In genomic region chr17:11997972-11998233, GRCh38 we compare ENCODE assay signal across 9 cellular contexts. TPM values are rescaled to one million over a fixed set of nuclear protein-coding genes. Genes with fewer than 3 reads are reported as not detected.
DNase-seq lines count a peak whose midpoint lies in the region; ATAC-seq, FAIRE-seq and TF ChIP-seq lines count a peak whose summit lies in the region.
"Had no signal": no experiment of that assay in that cellular context is flagged by ENCODE, and none has a peak within 500 bp of the region (broad histone marks: within the 10 kb centered on the region; RNA-seq: fewer than 3 reads in every experiment).

No MANE protein-coding gene starts in this region.

- peak overlapping the region; percentile 84 for H3K4me3 ChIP-seq in A673 (ENCODE audit: low read depth, low read length, poor library complexity, severe bottlenecking)
- H3K4me3 ChIP-seq in bronchial epithelial cell (ENCODE audit: low read depth, low read length): peak overlapping the region; percentile 97
- H3K4me3 ChIP-seq in muscle layer of colon (ENCODE audit: low read depth in 1 of 2, low read length in 2 of 2): peak overlapping the region; percentile 93 to 94

- intact Hi-C loops in A673 (cut with micrococcal nuclease; ENCODE audit: unreplicated experiment): no loop called here

- H3K9me3 ChIP-seq in A673 (ENCODE audit: low read depth, low read length, poor library complexity, severe bottlenecking) (no peaks in the 10 kb centered on the region), muscle layer of colon (ENCODE audit: low read length) (no peaks in the 10 kb centered on the region)

- peak overlapping the region; percentile 86 for H3K27ac ChIP-seq in A673 (ENCODE audit: low read depth, low read length, poor library complexity, severe bottlenecking)
- peak overlapping the region; percentile 97 for H3K27ac ChIP-seq in muscle layer of colon (ENCODE audit: low read depth, low read length)

- BruUV-seq in A673 (replicated peaks; lab: Mats Ljungman, UMichigan): no TSS peak

- no peaks in the 10 kb centered on the region for H3K27me3 ChIP-seq in A673 (replicated peaks; ENCODE audit: insufficient read depth, low read depth, low read length, poor library complexity)
- H3K27me3 ChIP-seq in bronchial epithelial cell (ENCODE audit: control insufficient read depth, insufficient read depth, low read length): no peaks in the 10 kb centered on the region
- H3K27me3 ChIP-seq in muscle layer of colon (ENCODE audit: control insufficient read depth in 1 of 2, insufficient read depth in 2 of 2, low read length in 2 of 2): no peaks in the 10 kb centered on the region

- POLR2A ChIA-PET in A673 (lab: Charles Lee; ENCODE audit: low non-redundant PET): interaction anchor here (0.6 to 1.0 kb wide), 2 partner anchors 8 to 377 kb away, joined by 3 read pairs; no protein-coding TSS in a partner anchor

- no peak for FAIRE-seq in bronchial epithelial cell (lab: Jason Lieb, UNC)
- FAIRE-seq: TTC549 had no signal

- H3K36me3 ChIP-seq in A673 (ENCODE audit: insufficient read depth, low read length, poor library complexity, severe bottlenecking) (no peaks in the 10 kb centered on the region), bronchial epithelial cell (ENCODE audit: control insufficient read depth, insufficient read depth, low read length) (no peaks in the 10 kb centered on the region), muscle layer of colon (ENCODE audit: insufficient read depth, low read length) (no peaks in the 10 kb centered on the region)

- no peak overlapping the region for H3K9ac ChIP-seq in muscle layer of colon (ENCODE audit: low read length)

- CTCF ChIA-PET in A673 (lab: Charles Lee): no interaction called here

- H3K4me1 ChIP-seq in A673 (ENCODE audit: insufficient read depth, low read length, poor library complexity, severe bottlenecking) (peaks cover 5% of the 10 kb centered on the region), muscle layer of colon (ENCODE audit: insufficient read depth, low read length) (no peaks in the 10 kb centered on the region)

- ATAC-seq in HG03439 (IDR thresholded peaks at IDR 0.05; ENCODE audit: unreplicated experiment): peak; percentile 0
- ATAC-seq in HG02642 (IDR thresholded peaks at IDR 0.05; ENCODE audit: poor library complexity, unreplicated experiment): no peak

- DNase-seq in A673 (ENCODE audit: low spot score) (no peak), bronchial epithelial cell (ENCODE audit: low read depth) (no peak), NCI-H524 treated with DMSO at 0.1 percent for 48 hours (lab: John Stamatoyannopoulos, UW) (no peak), NCI-H2029 treated with DMSO at 0.1 percent for 48 hours (lab: John Stamatoyannopoulos, UW) (no peak), 8988T (no peak)

- no peak for TF ChIP-seq CTCF in A673 (conservative IDR thresholded peaks at IDR 0.05; ENCODE audit: low read depth, low read length)
- no peak for TF ChIP-seq CTCF in bronchial epithelial cell (IDR thresholded peaks at IDR 0.05; ENCODE audit: insufficient read depth, low read length, severe bottlenecking)

RNA-seq across cellular contexts. Expression of gene ZNF18, which starts 0.6 kb away (rescaled TPM):
- 10.9 and 11.9 TPM in 2 replicates for total RNA-seq in A673 (2021)
- 7.9 and 9.5 TPM in 2 replicates for total RNA-seq in bronchial epithelial cell

RNA-seq across cellular contexts. Expression of gene MAP2K4, which starts 22.8 kb away (rescaled TPM):
- total RNA-seq in A673 (2021) (32.1 and 41.2 TPM in 2 replicates), bronchial epithelial cell (27.9 and 29.8 TPM in 2 replicates)
